ENCODE assay signal across 12 cellular contexts in genomic region chr3:142576792-142577191, GRCh38. TPM values are rescaled to one million over a fixed set of nuclear protein-coding genes. Genes with fewer than 3 reads are reported as not detected.
A peak's percentile ranks its signal among the peaks of the same experiment; 100 is the strongest.
DNase-seq lines count a peak whose midpoint lies in the region; ATAC-seq, FAIRE-seq and TF ChIP-seq lines count a peak whose summit lies in the region.
"Had no signal": no experiment of that assay in that cellular context is flagged by ENCODE, and none has a peak within 500 bp of the region (broad histone marks: within the 10 kb centered on the region; RNA-seq: fewer than 3 reads in every experiment).

No MANE protein-coding gene starts in this region.

- no peak for ATAC-seq in Panc1

- H3K27me3 ChIP-seq in Panc1 (ENCODE audit: control insufficient read depth, insufficient read depth, low read length) (no peaks in the 10 kb centered on the region), endocrine pancreas (ENCODE audit: control insufficient read depth, insufficient read depth, low read length) (no peaks in the 10 kb centered on the region), smooth muscle cell (ENCODE audit: low read depth) (no peaks in the 10 kb centered on the region), thyroid gland (no peaks in the 10 kb centered on the region)
- H3K27me3 ChIP-seq: SJSA1 had no signal

- H3K27me3 Mint-ChIP-seq in activated naive CD4-positive, alpha-beta T cell treated with anti-CD3 and anti-CD28 coated beads for 36 hours (ENCODE audit: low read depth), result no peaks in the 10 kb centered on the region
- H3K27me3 Mint-ChIP-seq in CD14-positive monocyte (ENCODE audit: low read depth in 3 of 3), result peaks cover 1 to 4% (median 3%) of the 10 kb centered on the region in 3 donors

- H2AFZ ChIP-seq in smooth muscle cell (ENCODE audit: low read depth), result no peak overlapping the region

- CTCF ChIA-PET in activated naive CD4-positive, alpha-beta T cell treated with anti-CD3 and anti-CD28 coated beads for 36 hours (lab: Charles Lee), result interaction anchor here (0.6 kb wide), 1 partner anchor 78 kb away, joined by 3 read pairs; no protein-coding TSS in a partner anchor
- CTCF ChIA-PET in Panc1 (lab: Charles Lee), result no interaction called here

- H3K4me1 Mint-ChIP-seq in activated naive CD4-positive, alpha-beta T cell treated with anti-CD3 and anti-CD28 coated beads for 36 hours (ENCODE audit: low read depth), result peaks cover 44% of the 10 kb centered on the region
- peaks cover 47% of the 10 kb centered on the region for H3K4me1 Mint-ChIP-seq in CD14-positive monocyte

- TF ChIP-seq CTCF in Panc1 (IDR thresholded peaks at IDR 0.05), result no peak
- no peak for TF ChIP-seq CTCF in smooth muscle cell (IDR thresholded peaks at IDR 0.05; ENCODE audit: borderline replicate concordance, insufficient read depth, poor library complexity, severe bottlenecking)
- no peak for TF ChIP-seq CTCF in thyroid gland (IDR thresholded peaks at IDR 0.05)
- TF ChIP-seq CTCF in CD14-positive monocyte (IDR thresholded peaks at IDR 0.05), result no peak

- H3K9me3 Mint-ChIP-seq in activated naive CD4-positive, alpha-beta T cell treated with anti-CD3 and anti-CD28 coated beads for 36 hours, result no peaks in the 10 kb centered on the region
- peaks cover 0 to 3% (median 0%) of the 10 kb centered on the region in 7 donors for H3K9me3 Mint-ChIP-seq in CD14-positive monocyte

- in situ Hi-C loops in Panc1 (cut with HindIII; ENCODE audit: low pct_unique_long_range_greater_than_20kb, low sequenced_read_pairs), result no loop called here

- H3K36me3 ChIP-seq in Panc1 (ENCODE audit: control insufficient read depth, insufficient read depth, low read length), result no peaks in the 10 kb centered on the region; the same call in 1 of the 2 replicates
- H3K36me3 ChIP-seq in endocrine pancreas (ENCODE audit: control insufficient read depth, insufficient read depth, low read length), result no peaks in the 10 kb centered on the region
- no peaks in the 10 kb centered on the region for H3K36me3 ChIP-seq in smooth muscle cell (ENCODE audit: low read depth)
- H3K36me3 ChIP-seq in thyroid gland, result no peaks in the 10 kb centered on the region

- peak overlapping the region; percentile 94 for H3K4me3 Mint-ChIP-seq in activated naive CD4-positive, alpha-beta T cell treated with anti-CD3 and anti-CD28 coated beads for 36 hours
- H3K4me3 Mint-ChIP-seq in CD14-positive monocyte, result no peak overlapping the region

- intact Hi-C loops in activated naive CD4-positive, alpha-beta T cell treated with anti-CD3 and anti-CD28 coated beads for 36 hours (cut with micrococcal nuclease), result loop anchor here (5.0 to 10.0 kb wide), 4 partner anchors 349 to 1342 kb away; partner anchors contain the start of genes GK5, PXYLP1 and RNF7
- intact Hi-C loops in Panc1 (cut with micrococcal nuclease; ENCODE audit: unreplicated experiment), result no loop called here
- intact Hi-C loops in thyroid gland (cut with DNase I), result no loop called here
- intact Hi-C loops in CD14-positive monocyte (cut with micrococcal nuclease), result loop anchor here (10.0 kb wide), 1 partner anchor 132 kb away; the partner anchor contains the start of gene XRN1 (in 2 of the 2)

- H3K27ac ChIP-seq in Panc1 (ENCODE audit: low read length) (peak overlapping the region; percentile 95; the same call in 1 of the 2 replicates), smooth muscle cell (ENCODE audit: low read depth) (no peak overlapping the region), thyroid gland (no peak overlapping the region)
- H3K27ac ChIP-seq: SJSA1 had no signal

- H4K20me1 ChIP-seq in smooth muscle cell (ENCODE audit: low read depth), result peaks cover 13% of the 10 kb centered on the region

- peaks cover 7% of the 10 kb centered on the region for H3F3A ChIP-seq in smooth muscle cell (ENCODE audit: low read depth)

- H3K4me2 ChIP-seq in smooth muscle cell, result peak overlapping the region; percentile 92

- no peak for DNase-seq in activated naive CD4-positive, alpha-beta T cell treated with anti-CD3 and anti-CD28 coated beads for 36 hours
- no peak for DNase-seq in activated naive CD4-positive, alpha-beta T cell (lab: John Stamatoyannopoulos, UW)
- DNase-seq in Panc1 (ENCODE audit: low read depth, low spot score), result no peak
- DNase-seq in smooth muscle cell (lab: John Stamatoyannopoulos, UW; ENCODE audit: unreplicated experiment), result no peak
- no peak for DNase-seq in GM19239 (ENCODE audit: insufficient read length, low spot score)
- no peak for DNase-seq in thyroid gland
- DNase-seq in CD14-positive monocyte (ENCODE audit: low spot score), result no peak
- DNase-seq: H7; stimulated activated CD4-positive, alpha-beta T cell treated with anti-CD3 and anti-CD28 coated beads, Interleukin-2, amount 100 ng/mL, for 24 hours had no signal

- no peak for TF ChIP-seq POLR2A in thyroid gland (IDR thresholded peaks at IDR 0.05)

- H3K79me2 ChIP-seq in smooth muscle cell (ENCODE audit: low read depth), result peaks cover 41% of the 10 kb centered on the region

- FAIRE-seq in GM19239 (lab: Jason Lieb, UNC), result no peak
- FAIRE-seq: bronchial epithelial cell had no signal

- H3K9ac ChIP-seq in endocrine pancreas (ENCODE audit: control insufficient read depth, insufficient read depth, low read length) (no peak overlapping the region), smooth muscle cell (ENCODE audit: low read depth) (no peak overlapping the region)

- peaks cover 24% of the 10 kb centered on the region for H3K4me1 ChIP-seq in Panc1 (ENCODE audit: control insufficient read depth, insufficient read depth, low read length)
- H3K4me1 ChIP-seq in endocrine pancreas (ENCODE audit: control insufficient read depth, insufficient read depth, low read length), result peaks cover 15% of the 10 kb centered on the region
- peaks cover 19% of the 10 kb centered on the region for H3K4me1 ChIP-seq in smooth muscle cell (ENCODE audit: low read depth)
- H3K4me1 ChIP-seq in thyroid gland, result peaks cover 0 to 16% of the 10 kb centered on the region in 2 donors

- POLR2A ChIA-PET in Panc1 (lab: Charles Lee), result interaction anchor here (1.5 kb wide), 1 partner anchor 9 kb away, joined by 4 read pairs; no protein-coding TSS in a partner anchor

- peak overlapping the region; percentile 47 for H3K27ac Mint-ChIP-seq in activated naive CD4-positive, alpha-beta T cell treated with anti-CD3 and anti-CD28 coated beads for 36 hours
- H3K27ac Mint-ChIP-seq in CD14-positive monocyte, result peak overlapping the region in 1 of 7 donors; percentile 33

- H3K36me3 Mint-ChIP-seq in activated naive CD4-positive, alpha-beta T cell treated with anti-CD3 and anti-CD28 coated beads for 36 hours (ENCODE audit: low read depth), result peaks cover 8% of the 10 kb centered on the region
- peaks cover 2 to 10% of the 10 kb centered on the region in 2 donors for H3K36me3 Mint-ChIP-seq in CD14-positive monocyte

- no peaks in the 10 kb centered on the region for H3K9me3 ChIP-seq in Panc1 (ENCODE audit: control insufficient read depth, insufficient read depth, low read depth, low read length)
- no peaks in the 10 kb centered on the region for H3K9me3 ChIP-seq in endocrine pancreas (ENCODE audit: control insufficient read depth, low read length)
- H3K9me3 ChIP-seq in smooth muscle cell (replicated peaks; ENCODE audit: low read depth), result no peaks in the 10 kb centered on the region
- H3K9me3 ChIP-seq in thyroid gland, result no peaks in the 10 kb centered on the region
- H3K9me3 ChIP-seq: SJSA1 had no signal

- H3K4me3 ChIP-seq in Panc1 (ENCODE audit: low read depth in 2 of 2, low read length in 2 of 2) (peak overlapping the region in 1 of 2 experiments; percentile 88; a peak in 1 of 4 replicates), endocrine pancreas (ENCODE audit: control insufficient read depth, insufficient read depth, low read length) (peak overlapping the region; percentile 89), smooth muscle cell (peak overlapping the region; percentile 64), thyroid gland (replicated peaks in 1 of 3) (no peak overlapping the region)

- BruUV-seq in Panc1 (replicated peaks; lab: Mats Ljungman, UMichigan), result no TSS peak

RNA-seq across cellular contexts. Expression of gene ATR, which starts 1.7 kb away (rescaled TPM):
- total RNA-seq in activated naive CD4-positive, alpha-beta T cell treated with anti-CD3 and anti-CD28 coated beads for 36 hours, result 10 to 100 TPM; 42.5 to 43.1 TPM
- total RNA-seq in Panc1 (2021; ENCODE audit: unreplicated experiment), result 38.6 TPM
- polyA plus RNA-seq in Panc1 (2012; ENCODE audit: insufficient read length), result 13.4 TPM
- total RNA-seq in smooth muscle cell, result 22.5 and 35.5 TPM in 2 replicates
- 8.8 and 9.4 TPM in 2 replicates for polyA plus RNA-seq in smooth muscle cell
- 10 to 100 TPM; 38.7 to 62.1 (median 46.3) TPM for total RNA-seq in thyroid gland
- polyA plus RNA-seq in CD14-positive monocyte, result 1 to 10 TPM; 6.3 to 6.6 TPM

RNA-seq across cellular contexts. Expression of gene PLS1, which starts 19.4 kb away (rescaled TPM):
- 1 to 10 TPM; 5.3 to 5.4 TPM for total RNA-seq in activated naive CD4-positive, alpha-beta T cell treated with anti-CD3 and anti-CD28 coated beads for 36 hours
- 36.1 TPM for total RNA-seq in Panc1 (2021; ENCODE audit: unreplicated experiment)
- polyA plus RNA-seq in Panc1 (2012; ENCODE audit: insufficient read length), result 23.3 TPM
- 3.1 and 3.6 TPM in 2 replicates for total RNA-seq in smooth muscle cell
- 1.6 and 1.9 TPM in 2 replicates for polyA plus RNA-seq in smooth muscle cell
- 10 to 100 TPM; 13.3 to 21.3 (median 16.8) TPM for total RNA-seq in thyroid gland
- under 1 TPM in 1 of 2 donors, not detected in 1; 0.17 TPM for polyA plus RNA-seq in CD14-positive monocyte

Comparison
In these comparisons a context has a peak if more than half of its experiments do, and no peak if none do; other contexts are left out.
1. H3K4me3 ChIP-seq: peak in endocrine pancreas (single experiment) and smooth muscle cell (single experiment); none in thyroid gland (0 of 3).
2. intact Hi-C loops: an anchor here in activated naive CD4-positive, alpha-beta T cell treated with anti-CD3 and anti-CD28 coated beads for 36 hours (5.0 to 10.0 kb wide) and CD14-positive monocyte (10.0 kb wide); none called in Panc1 and thyroid gland.